ENCODE assay signal across 16 cellular contexts in the genomic region with DNA sequence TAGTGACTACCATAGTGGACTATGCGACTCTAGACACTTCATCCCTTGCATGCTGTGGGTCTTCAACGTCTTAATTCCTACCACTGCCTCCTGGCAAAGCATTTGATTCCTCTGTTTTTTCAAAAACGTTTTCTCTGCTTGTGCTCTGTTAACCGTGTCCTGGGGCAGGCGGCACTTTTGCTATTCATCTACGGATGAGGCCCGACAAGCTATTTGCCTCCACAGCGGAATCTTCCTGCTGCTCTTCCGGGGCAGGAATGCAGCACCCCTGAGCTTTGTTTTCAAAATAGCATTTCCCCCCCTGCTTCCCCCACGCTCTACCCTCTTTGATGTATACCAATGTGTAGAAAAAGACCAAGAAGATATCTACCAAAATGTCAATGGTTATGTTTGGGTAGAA.
"Had no signal": no experiment of that assay in that cellular context is flagged by ENCODE, and none has a peak within 500 bp of the region (broad histone marks: within the 10 kb centered on the region; RNA-seq: fewer than 3 reads in every experiment).

No MANE protein-coding gene starts in this region.

- H3K4me3 Mint-ChIP-seq: naive B cell, T-helper 17 cell had no signal

- H3K4me3 ChIP-seq: suprapubic skin, upper lobe of left lung had no signal

- H3K27ac ChIP-seq: suprapubic skin, upper lobe of left lung had no signal

- DNase-seq: activated CD4-positive, alpha-beta T cell treated with anti-CD3 and anti-CD28 coated beads, Interleukin-2, amount 50 U/mL, for 1 hour; activated CD4-positive, CD25-positive, alpha-beta regulatory T cell; activated T-cell treated with anti-CD3 and anti-CD28 coated beads, Interleukin-2, amount 50 U/mL, for 1 hour; amniotic stem cell; hippocampal formation; kidney; midbrain; naive B cell; stimulated activated CD4-positive, alpha-beta T cell treated with anti-CD3 and anti-CD28 coated beads, Interleukin-4, amount 100 ng/mL, for 1 hour; stimulated activated CD8-positive, alpha-beta memory T cell treated with anti-CD3 and anti-CD28 coated beads, Interleukin-4, amount 100 ng/mL, for 48 hours; stimulated activated naive CD8-positive, alpha-beta T cell treated with anti-CD3 and anti-CD28 coated beads, Interleukin-15, Interleukin-2, amounts not matched to agents 100 U/mL and 50 U/mL, for 24 hours; T-helper 17 cell; upper lobe of left lung had no signal

- H3K9me3 ChIP-seq: suprapubic skin, upper lobe of left lung had no signal

- H3K36me3 Mint-ChIP-seq: activated naive CD4-positive, alpha-beta T cell treated with anti-CD3 and anti-CD28 coated beads, Interleukin-2, amount 50 U/mL, for 72 hours; brain; naive B cell had no signal

- H3K27ac Mint-ChIP-seq: activated naive CD4-positive, alpha-beta T cell treated with anti-CD3 and anti-CD28 coated beads, Interleukin-2, amount 50 U/mL, for 72 hours; naive B cell; T-helper 17 cell had no signal

- H3K36me3 ChIP-seq: suprapubic skin, upper lobe of left lung had no signal

- H3K4me1 Mint-ChIP-seq: naive B cell, T-helper 17 cell had no signal

- H3K27me3 ChIP-seq: suprapubic skin, upper lobe of left lung had no signal
